ENCODE assay signal across 9 cellular contexts in the genomic region with DNA sequence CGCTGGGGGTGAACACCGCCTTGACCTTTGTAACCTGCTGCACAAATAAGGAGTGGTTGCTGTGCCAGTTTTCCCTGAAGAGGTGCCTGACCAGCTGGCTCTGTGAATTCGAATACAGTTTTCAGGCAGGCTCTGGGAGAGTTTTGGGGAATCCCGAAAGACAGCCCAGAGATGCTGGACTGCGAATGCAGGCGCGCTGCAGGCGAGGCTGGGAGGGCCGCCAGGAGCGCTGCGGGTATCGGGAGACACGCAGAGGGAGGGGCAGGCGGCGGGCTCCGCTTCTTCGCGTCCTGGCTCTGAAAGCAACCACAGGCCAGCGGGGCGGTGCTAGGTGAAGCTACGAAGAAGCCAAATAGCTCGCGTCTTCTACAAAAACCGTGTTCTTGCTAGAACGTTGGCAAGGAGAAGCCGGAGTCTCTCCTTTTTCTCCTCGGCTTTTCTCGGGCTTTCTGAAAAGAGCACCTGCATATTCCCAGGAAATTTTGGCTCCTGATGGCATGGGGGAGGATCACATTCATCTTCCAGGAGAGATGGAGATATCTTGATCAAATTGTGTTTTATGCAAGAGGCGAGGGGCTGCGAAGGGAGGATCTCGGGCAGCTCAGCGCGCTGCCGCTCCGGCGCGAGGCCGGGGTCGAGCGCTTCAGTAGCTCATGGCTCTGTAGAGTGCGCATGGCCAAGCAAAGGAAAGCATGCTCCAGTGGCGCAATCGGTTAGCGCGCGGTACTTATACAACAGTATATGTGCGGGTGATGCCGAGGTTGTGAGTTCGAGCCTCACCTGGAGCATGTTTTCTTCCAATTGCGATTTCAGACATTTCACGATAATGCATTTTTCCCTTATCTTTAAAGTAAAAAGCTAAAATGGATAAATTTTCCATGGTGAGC.
DNase-seq lines count a peak whose midpoint lies in the region; ATAC-seq, FAIRE-seq and TF ChIP-seq lines count a peak whose summit lies in the region.
"Had no signal": no experiment of that assay in that cellular context is flagged by ENCODE, and none has a peak within 500 bp of the region (broad histone marks: within the 10 kb centered on the region; RNA-seq: fewer than 3 reads in every experiment).

No MANE protein-coding gene starts in this region.

- H3K4me1 ChIP-seq in astrocyte (ENCODE audit: insufficient read depth, low read length): peaks cover 4% of the 10 kb centered on the region

- no peaks in the 10 kb centered on the region for H3K9me3 ChIP-seq in astrocyte (ENCODE audit: insufficient read depth, low read depth, low read length)

- no peak for FAIRE-seq in astrocyte (lab: Jason Lieb, UNC)

- peak overlapping the region; percentile 22 for H3K9ac ChIP-seq in astrocyte (ENCODE audit: low read length)

- peaks cover 34 to 64% of the 10 kb centered on the region in 2 donors for H3K27me3 Mint-ChIP-seq in natural killer cell treated with Interleukin-12 subunit alpha and Interleukin-12 subunit beta and Interleukin-15 and Interleukin-18, amount 100 ng/mL, for 72 hours
- H3K27me3 Mint-ChIP-seq in natural killer cell (ENCODE audit: low read depth in 2 of 2): peaks cover 42 to 65% of the 10 kb centered on the region in 2 donors
- peaks cover 18% of the 10 kb centered on the region for H3K27me3 Mint-ChIP-seq in astrocyte (ENCODE audit: low read depth, unreplicated experiment)

- no peaks in the 10 kb centered on the region for H3K9me3 Mint-ChIP-seq in natural killer cell treated with Interleukin-12 subunit alpha and Interleukin-12 subunit beta and Interleukin-15 and Interleukin-18, amount 100 ng/mL, for 72 hours
- no peaks in the 10 kb centered on the region for H3K9me3 Mint-ChIP-seq in natural killer cell
- H3K9me3 Mint-ChIP-seq in astrocyte (ENCODE audit: unreplicated experiment): peaks cover 5% of the 10 kb centered on the region

- H3K27me3 ChIP-seq in astrocyte (ENCODE audit: insufficient read depth, low read length) (no peaks in the 10 kb centered on the region), kidney epithelial cell (ENCODE audit: control insufficient read depth, insufficient read depth, low read length) (peaks cover 8% of the 10 kb centered on the region)

- no peak overlapping the region for H3K27ac ChIP-seq in astrocyte (ENCODE audit: low read depth, low read length)
- H3K27ac ChIP-seq: epithelial cell of prostate had no signal

- H3K36me3 Mint-ChIP-seq in natural killer cell treated with Interleukin-12 subunit alpha and Interleukin-12 subunit beta and Interleukin-15 and Interleukin-18, amount 100 ng/mL, for 72 hours: peaks cover 5% of the 10 kb centered on the region
- H3K36me3 Mint-ChIP-seq in natural killer cell (peaks cover 8% of the 10 kb centered on the region), astrocyte (ENCODE audit: low read depth, unreplicated experiment) (no peaks in the 10 kb centered on the region)

- H2AFZ ChIP-seq in astrocyte (ENCODE audit: low read depth, low read length): peak overlapping the region; percentile 54

- H3K4me2 ChIP-seq in astrocyte (ENCODE audit: low read length): peak overlapping the region; percentile 85

- peak overlapping the region; percentile 54 for H3K4me3 ChIP-seq in astrocyte (ENCODE audit: insufficient read depth, low read depth, low read length)
- peak overlapping the region; percentile 49 for H3K4me3 ChIP-seq in kidney epithelial cell (ENCODE audit: low read depth, low read length)

- no peak for DNase-seq in natural killer cell treated with Interleukin-12 subunit alpha and Interleukin-12 subunit beta and Interleukin-15 and Interleukin-18, amount 100 ng/mL, for 72 hours (ENCODE audit: low spot score)
- DNase-seq in natural killer cell (no peak), NCI-H526 treated with DMSO at 0.1 percent for 48 hours (lab: John Stamatoyannopoulos, UW) (peak; percentile 27), astrocyte (ENCODE audit: low read depth) (peak; percentile 62), kidney epithelial cell (ENCODE audit: low read depth) (no peak), AG08395 (ENCODE audit: low spot score) (no peak), GM19238 (ENCODE audit: insufficient read length, low spot score) (no peak)
- DNase-seq in stimulated activated CD8-positive, alpha-beta memory T cell treated with anti-CD3 and anti-CD28 coated beads, Interleukin-4, amount 100 ng/mL, for 48 hours: peak; percentile 87

- peak overlapping the region in 1 of 2 donors; percentile 46 for H3K27ac Mint-ChIP-seq in natural killer cell treated with Interleukin-12 subunit alpha and Interleukin-12 subunit beta and Interleukin-15 and Interleukin-18, amount 100 ng/mL, for 72 hours
- H3K27ac Mint-ChIP-seq in natural killer cell: no peak overlapping the region
- H3K27ac Mint-ChIP-seq in astrocyte (ENCODE audit: unreplicated experiment): peak overlapping the region; percentile 81

- peak; percentile 62 to 82 for ATAC-seq in natural killer cell treated with Interleukin-12 subunit alpha and Interleukin-12 subunit beta and Interleukin-15 and Interleukin-18, amount 100 ng/mL, for 72 hours
- ATAC-seq in natural killer cell: no peak

- no peaks in the 10 kb centered on the region for H3K79me2 ChIP-seq in astrocyte (ENCODE audit: insufficient read depth, low read length)

- H4K20me1 ChIP-seq in astrocyte (ENCODE audit: insufficient read depth, low read length): no peaks in the 10 kb centered on the region

- peak overlapping the region; percentile 73 for H3K4me3 Mint-ChIP-seq in natural killer cell treated with Interleukin-12 subunit alpha and Interleukin-12 subunit beta and Interleukin-15 and Interleukin-18, amount 100 ng/mL, for 72 hours
- no peak overlapping the region for H3K4me3 Mint-ChIP-seq in natural killer cell
- peak overlapping the region; percentile 92 for H3K4me3 Mint-ChIP-seq in astrocyte (ENCODE audit: unreplicated experiment)

- H3K36me3 ChIP-seq in astrocyte (ENCODE audit: insufficient read depth, low read length) (no peaks in the 10 kb centered on the region), kidney epithelial cell (ENCODE audit: control insufficient read depth, insufficient read depth, low read length) (no peaks in the 10 kb centered on the region)

- H3K4me1 Mint-ChIP-seq in natural killer cell treated with Interleukin-12 subunit alpha and Interleukin-12 subunit beta and Interleukin-15 and Interleukin-18, amount 100 ng/mL, for 72 hours (ENCODE audit: low read depth in 2 of 2): peaks cover 0 to 3% of the 10 kb centered on the region in 2 donors
- H3K4me1 Mint-ChIP-seq in natural killer cell (no peaks in the 10 kb centered on the region), astrocyte (ENCODE audit: low read depth, unreplicated experiment) (no peaks in the 10 kb centered on the region)

- TF ChIP-seq CTCF in natural killer cell (IDR thresholded peaks at IDR 0.05): no peak
- no peak for TF ChIP-seq CTCF in astrocyte (IDR thresholded peaks at IDR 0.05; ENCODE audit: insufficient read depth, low read depth, low read length)
- TF ChIP-seq CTCF in kidney epithelial cell (IDR thresholded peaks at IDR 0.05; ENCODE audit: insufficient read depth, low read length, poor library complexity, severe bottlenecking): peak; percentile 5

- intact Hi-C loops in natural killer cell (cut with micrococcal nuclease): no loop called here

Comparison
In these comparisons a context has a peak if more than half of its experiments do, and no peak if none do; other contexts are left out.
1. ATAC-seq: peak in natural killer cell treated with Interleukin-12 subunit alpha and Interleukin-12 subunit beta and Interleukin-15 and Interleukin-18, amount 100 ng/mL, for 72 hours (2 of 2); none in natural killer cell (0 of 3).
2. DNase-seq: peak in NCI-H526 treated with DMSO at 0.1 percent for 48 hours (single experiment), astrocyte (single experiment) and stimulated activated CD8-positive, alpha-beta memory T cell treated with anti-CD3 and anti-CD28 coated beads, Interleukin-4, amount 100 ng/mL, for 48 hours (single experiment); none in natural killer cell treated with Interleukin-12 subunit alpha and Interleukin-12 subunit beta and Interleukin-15 and Interleukin-18, amount 100 ng/mL, for 72 hours (single experiment), natural killer cell (single experiment), kidney epithelial cell (single experiment), AG08395 (single experiment) and GM19238 (single experiment).